Comparison of ENCODE assay signal across 26 cellular contexts in genomic region chr2:25029183-25029554, GRCh38. TPM values are rescaled to one million over a fixed set of nuclear protein-coding genes. Genes with fewer than 3 reads are reported as not detected.
DNase-seq lines count a peak whose midpoint lies in the region; ATAC-seq, FAIRE-seq and TF ChIP-seq lines count a peak whose summit lies in the region.
"Had no signal": no experiment of that assay in that cellular context is flagged by ENCODE, and none has a peak within 500 bp of the region (broad histone marks: within the 10 kb centered on the region; RNA-seq: fewer than 3 reads in every experiment).

No MANE protein-coding gene starts in this region.

- H3K4me1 ChIP-seq in HCT116 (ENCODE audit: control insufficient read depth in 1 of 2, insufficient read depth in 2 of 2, low read length in 2 of 2): peaks cover 0 to 9% of the 10 kb centered on the region in 2 experiments; a peak in 1 of 4 replicates
- H3K4me1 ChIP-seq: prostate gland, testis had no signal

- peak overlapping the region; percentile 27; the same call in 1 of the 2 replicates for H3K4me2 ChIP-seq in HCT116 (ENCODE audit: low read length)
- H3K4me2 ChIP-seq: PC-9 had no signal

- TF ChIP-seq RAD21 in HCT116 (IDR thresholded peaks at IDR 0.05; ENCODE audit: low read depth): no peak

- TF ChIP-seq POLR2A in HCT116 (IDR thresholded peaks at IDR 0.05; ENCODE audit: borderline replicate concordance, extremely low read depth, insufficient read depth, insufficient read length): no peak

- no peak for ATAC-seq in HCT116
- ATAC-seq: naive thymus-derived CD8-positive, alpha-beta T cell; WTC11 had no signal

- CTCF ChIA-PET in HCT116 (lab: Charles Lee): no interaction called here

- POLR2A ChIA-PET in HCT116 (lab: Charles Lee): no interaction called here

- H3K27me3 ChIP-seq in HCT116 (ENCODE audit: insufficient read depth, low read length) (no peaks in the 10 kb centered on the region), bronchial epithelial cell (ENCODE audit: control insufficient read depth, insufficient read depth, low read length) (no peaks in the 10 kb centered on the region)
- H3K27me3 ChIP-seq: BLaER1 treated with 17β-estradiol and CSF1 and Interleukin-3, amounts not matched to agents 10 nM and 100 nM; dorsolateral prefrontal cortex; testis had no signal

- DNase-seq in COLO668 (lab: John Stamatoyannopoulos, UW; ENCODE audit: unreplicated experiment): peak; percentile 58
- no peak for DNase-seq in HCT116 (ENCODE audit: low read depth, low spot score)
- DNase-seq in NCI-H345 treated with DMSO at 0.1 percent for 48 hours (lab: John Stamatoyannopoulos, UW; ENCODE audit: unreplicated experiment): peak; percentile 99
- peak; percentile 13 for DNase-seq in bronchial epithelial cell (ENCODE audit: low read depth)
- DNase-seq in iPS-NIHi11 (ENCODE audit: low spot score): no peak
- DNase-seq in GM19239 (ENCODE audit: insufficient read length, low spot score): no peak
- no peak for DNase-seq in putamen (ENCODE audit: low spot score)
- DNase-seq in hepatic stellate cell (ENCODE audit: low spot score): no peak
- DNase-seq: activated CD4-positive, alpha-beta T cell treated with anti-CD3 and anti-CD28 coated beads, Interleukin-2, amount 50 U/mL, for 1 hour; activated naive CD4-positive, alpha-beta T cell treated with anti-CD3 and anti-CD28 coated beads, Interleukin-2, amount 10 ng/mL, durations not matched to agents 7 days and 5 days; dorsolateral prefrontal cortex; islet precursor cell; naive thymus-derived CD8-positive, alpha-beta T cell; NCI-H2227 treated with DMSO at 0.1 percent for 48 hours; NK-92 treated with Interleukin-12 subunit alpha and Interleukin-12 subunit beta, amount 100 ng/mL, for 24 hours; nucleus accumbens; Right ventricle myocardium superior; stimulated activated CD4-positive, alpha-beta T cell treated with anti-CD3 and anti-CD28 coated beads, Interleukin-15, amount 100 ng/mL, for 24 hours; stimulated activated naive CD4-positive, alpha-beta T cell treated with Interleukin-2 at 50 U/mL for 16 hours; testis had no signal

- H3K4me3 ChIP-seq in HCT116 (replicated peaks in 1 of 2; ENCODE audit: low read depth in 1 of 2, low read length in 2 of 2): no peak overlapping the region
- no peak overlapping the region for H3K4me3 ChIP-seq in bronchial epithelial cell (ENCODE audit: low read depth, low read length)
- H3K4me3 ChIP-seq: BLaER1 treated with 17β-estradiol and CSF1 and Interleukin-3, amounts not matched to agents 10 nM and 100 nM; dorsolateral prefrontal cortex; PC-9; prostate gland; testis had no signal

- FAIRE-seq in bronchial epithelial cell (lab: Jason Lieb, UNC): peak; percentile 64
- FAIRE-seq in GM19239 (lab: Jason Lieb, UNC): no peak
- FAIRE-seq: GM12891, H1 had no signal

- no peak overlapping the region for H3K27ac ChIP-seq in HCT116 (ENCODE audit: low read depth, low read length)
- H3K27ac ChIP-seq: dorsolateral prefrontal cortex, PC-9, prostate gland, testis had no signal

- TF ChIP-seq CTCF in HCT116 (IDR thresholded peaks at IDR 0.05 in 2 of 3, conservative IDR thresholded peaks at IDR 0.05 in 1 of 3; ENCODE audit: borderline replicate concordance in 1 of 3, insufficient read depth in 1 of 3, low read depth in 2 of 3, low read length in 2 of 3) (no peak), bronchial epithelial cell (IDR thresholded peaks at IDR 0.05; ENCODE audit: insufficient read depth, low read length, severe bottlenecking) (no peak)

- H3K9ac ChIP-seq in HCT116 (ENCODE audit: low read length): no peak overlapping the region
- H3K9ac ChIP-seq: BLaER1 treated with 17β-estradiol and CSF1 and Interleukin-3, amounts not matched to agents 10 nM and 100 nM had no signal

- no peaks in the 10 kb centered on the region for H3K79me2 ChIP-seq in HCT116 (ENCODE audit: insufficient read depth, low read length)

- RAD21 ChIA-PET in HCT116 (lab: Charles Lee; ENCODE audit: low non-redundant PET in 1 of 2, low total read pairs in 2 of 2, uncharacterized antibody in 2 of 2, unreplicated experiment in 2 of 2): no interaction called here

- no peaks in the 10 kb centered on the region for H4K20me1 ChIP-seq in HCT116 (ENCODE audit: insufficient read depth)
- H4K20me1 ChIP-seq: BLaER1 treated with 17β-estradiol and CSF1 and Interleukin-3, amounts not matched to agents 10 nM and 100 nM had no signal

- H3K36me3 ChIP-seq in HCT116 (ENCODE audit: control insufficient read depth in 1 of 2, insufficient read depth in 2 of 2, low read length in 2 of 2): no peaks in the 10 kb centered on the region
- H3K36me3 ChIP-seq in bronchial epithelial cell (ENCODE audit: control insufficient read depth, insufficient read depth, low read length): no peaks in the 10 kb centered on the region
- H3K36me3 ChIP-seq: BLaER1 treated with 17β-estradiol and CSF1 and Interleukin-3, amounts not matched to agents 10 nM and 100 nM; prostate gland had no signal

- no peak overlapping the region for H2AFZ ChIP-seq in HCT116 (ENCODE audit: low read depth, low read length, poor library complexity, severe bottlenecking)
- H2AFZ ChIP-seq: PC-9 had no signal

- H3K9me3 ChIP-seq in HCT116 (ENCODE audit: control insufficient read depth in 1 of 2, insufficient read depth in 1 of 2, low read depth in 1 of 2, low read length in 2 of 2): no peaks in the 10 kb centered on the region
- H3K9me3 ChIP-seq: prostate gland, testis had no signal

- BruUV-seq in HCT116 (replicated peaks; lab: Mats Ljungman, UMichigan): no TSS peak

- H3K9me2 ChIP-seq in HCT116 (ENCODE audit: insufficient read depth): no peaks in the 10 kb centered on the region

- intact Hi-C loops in HCT116 (cut with micrococcal nuclease): no loop called here

TF ChIP-seq in HCT116, 20 proteins besides CTCF, POLR2A, EP300 and RAD21 (continues in another document):
- no peak for TF ChIP-seq REST (IDR thresholded peaks at IDR 0.05; ENCODE audit: low read depth)
- TF ChIP-seq, protein P1, sequence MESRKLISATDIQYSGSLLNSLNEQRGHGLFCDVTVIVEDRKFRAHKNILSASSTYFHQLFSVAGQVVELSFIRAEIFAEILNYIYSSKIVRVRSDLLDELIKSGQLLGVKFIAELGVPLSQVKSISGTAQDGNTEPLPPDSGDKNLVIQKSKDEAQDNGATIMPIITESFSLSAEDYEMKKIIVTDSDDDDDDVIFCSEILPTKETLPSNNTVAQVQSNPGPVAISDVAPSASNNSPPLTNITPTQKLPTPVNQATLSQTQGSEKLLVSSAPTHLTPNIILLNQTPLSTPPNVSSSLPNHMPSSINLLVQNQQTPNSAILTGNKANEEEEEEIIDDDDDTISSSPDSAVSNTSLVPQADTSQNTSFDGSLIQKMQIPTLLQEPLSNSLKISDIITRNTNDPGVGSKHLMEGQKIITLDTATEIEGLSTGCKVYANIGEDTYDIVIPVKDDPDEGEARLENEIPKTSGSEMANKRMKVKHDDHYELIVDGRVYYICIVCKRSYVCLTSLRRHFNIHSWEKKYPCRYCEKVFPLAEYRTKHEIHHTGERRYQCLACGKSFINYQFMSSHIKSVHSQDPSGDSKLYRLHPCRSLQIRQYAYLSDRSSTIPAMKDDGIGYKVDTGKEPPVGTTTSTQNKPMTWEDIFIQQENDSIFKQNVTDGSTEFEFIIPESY (IDR thresholded peaks at IDR 0.05; ENCODE audit: extremely low read depth, insufficient replicate concordance, low read length): no peak
- no peak for TF ChIP-seq SIN3A (IDR thresholded peaks at IDR 0.05; ENCODE audit: low read depth)
- TF ChIP-seq EZH2 (IDR thresholded peaks at IDR 0.05): no peak
- no peak for TF ChIP-seq YY1 (IDR thresholded peaks at IDR 0.05; ENCODE audit: extremely low read depth, insufficient replicate concordance, low read depth, low read length)
- no peak for TF ChIP-seq ATF3 (IDR thresholded peaks at IDR 0.05)
- TF ChIP-seq EGR1 (IDR thresholded peaks at IDR 0.05; ENCODE audit: low read depth): no peak
- TF ChIP-seq JUND (IDR thresholded peaks at IDR 0.05): no peak
- no peak for TF ChIP-seq SP1 (IDR thresholded peaks at IDR 0.05; ENCODE audit: low read depth)
- no peak for TF ChIP-seq POLR2AphosphoS5 (IDR thresholded peaks at IDR 0.05; ENCODE audit: low read depth, low read length)
- no peak for TF ChIP-seq ZNF274 (IDR thresholded peaks at IDR 0.05; ENCODE audit: low read depth, low read length)
- no peak for TF ChIP-seq SRF (IDR thresholded peaks at IDR 0.05; ENCODE audit: low read depth)
- no peak for TF ChIP-seq ELF1 (IDR thresholded peaks at IDR 0.05; ENCODE audit: borderline replicate concordance, low read depth)
- no peak for TF ChIP-seq ZFX (IDR thresholded peaks at IDR 0.05)
- no peak for TF ChIP-seq EZH2phosphoT487 (IDR thresholded peaks at IDR 0.05; ENCODE audit: borderline replicate concordance)

RNA-seq across cellular contexts. Expression of gene EFR3B, which starts 12.7 kb away (rescaled TPM):
- total RNA-seq in HCT116 (2021; ENCODE audit: unreplicated experiment) (0.96 TPM), bronchial epithelial cell (0.13 TPM in 1 of 2 replicates, not detected in the other)
- polyA plus RNA-seq in HCT116 (2012): 0.19 and 0.39 TPM in 2 replicates
- total RNA-seq: PC-9 had no signal

RNA-seq across cellular contexts. Expression of gene DNAJC27, which starts 57.4 kb away (rescaled TPM):
- total RNA-seq in HCT116 (2021; ENCODE audit: unreplicated experiment) (4.6 TPM), bronchial epithelial cell (5.3 and 7.2 TPM in 2 replicates)
- polyA plus RNA-seq in HCT116 (2012): 0.95 and 1.1 TPM in 2 replicates

Comparison
In these comparisons a context has a peak if more than half of its experiments do, and no peak if none do; other contexts are left out.
1. DNase-seq: peak in COLO668 (single experiment), NCI-H345 treated with DMSO at 0.1 percent for 48 hours (single experiment) and bronchial epithelial cell (single experiment); none in HCT116 (single experiment), iPS-NIHi11 (single experiment), GM19239 (single experiment), putamen (single experiment) and hepatic stellate cell (single experiment).